ENCODE assay signal across 8 cellular contexts in genomic region chr5:132457371-132458225, GRCh38. TPM values are rescaled to one million over a fixed set of nuclear protein-coding genes. Genes with fewer than 3 reads are reported as not detected.
A peak's percentile ranks its signal among the peaks of the same experiment; 100 is the strongest.
DNase-seq lines count a peak whose midpoint lies in the region; ATAC-seq lines count a peak whose summit lies in the region.

No MANE protein-coding gene starts in this region.

- intact Hi-C loops in sciatic nerve (cut with DNase I), result no loop called here

- H3K36me3 ChIP-seq in ACC112 (ENCODE audit: insufficient read depth, low read length), result peaks cover 8% of the 10 kb centered on the region; the same call in 1 of the 2 replicates

- H2AFZ ChIP-seq in ACC112 (ENCODE audit: low read length, unreplicated experiment), result no peak overlapping the region

- ATAC-seq in GM21717 (IDR thresholded peaks at IDR 0.05; ENCODE audit: unreplicated experiment) (peak; percentile 7), sciatic nerve (peak; percentile 80), GM18873 (IDR thresholded peaks at IDR 0.05; ENCODE audit: low FRiP score, unreplicated experiment) (no peak)

- DNase-seq in SIG-M5 (lab: John Stamatoyannopoulos, UW), result peak; percentile 61
- peak; percentile 50 for DNase-seq in epidermal melanocyte (ENCODE audit: insufficient read length, low spot score)
- peak; percentile 52 for DNase-seq in sciatic nerve (ENCODE audit: low spot score)
- no peak for DNase-seq in stimulated activated CD4-positive, alpha-beta T cell treated with anti-CD3 and anti-CD28 coated beads, Interleukin-2, amount 100 ng/mL, for 24 hours
- DNase-seq in NCI-H446 (lab: John Stamatoyannopoulos, UW), result no peak

- H3K4me1 ChIP-seq in ACC112 (ENCODE audit: control insufficient read depth, insufficient read depth, low read length, unreplicated experiment), result peaks cover 55% of the 10 kb centered on the region

- H3K27ac ChIP-seq in ACC112 (ENCODE audit: low read depth, low read length), result peak overlapping the region; percentile 80

- no peaks in the 10 kb centered on the region for H3K27me3 ChIP-seq in ACC112 (ENCODE audit: insufficient read depth, low read length)

- H3K4me3 ChIP-seq in ACC112 (ENCODE audit: low read depth, low read length), result no peak overlapping the region

- no peaks in the 10 kb centered on the region for H3K79me2 ChIP-seq in ACC112 (ENCODE audit: control insufficient read depth, insufficient read depth, low read length, unreplicated experiment)

RNA-seq across cellular contexts. Expression of gene IRF1, which starts 33.0 kb away (rescaled TPM):
- total RNA-seq in sciatic nerve, result 52.2 TPM

Comparison
In these comparisons a context has a peak if more than half of its experiments do, and no peak if none do; other contexts are left out.
1. DNase-seq: peak in SIG-M5 (single experiment), epidermal melanocyte (single experiment) and sciatic nerve (single experiment); none in stimulated activated CD4-positive, alpha-beta T cell treated with anti-CD3 and anti-CD28 coated beads, Interleukin-2, amount 100 ng/mL, for 24 hours (0 of 2) and NCI-H446 (0 of 2).